6 cellular contexts compared by ENCODE assay signal in genomic region chr11:33435201-33435600, GRCh38.
"Had no signal": no experiment of that assay in that cellular context is flagged by ENCODE, and none has a peak within 500 bp of the region (broad histone marks: within the 10 kb centered on the region; RNA-seq: fewer than 3 reads in every experiment).

No MANE protein-coding gene starts in this region.

- DNase-seq: GM23248, GOT3, H7, H9, HCEC 1CT, HFFc6 had no signal
